15 cellular contexts compared by ENCODE assay signal in the genomic region with DNA sequence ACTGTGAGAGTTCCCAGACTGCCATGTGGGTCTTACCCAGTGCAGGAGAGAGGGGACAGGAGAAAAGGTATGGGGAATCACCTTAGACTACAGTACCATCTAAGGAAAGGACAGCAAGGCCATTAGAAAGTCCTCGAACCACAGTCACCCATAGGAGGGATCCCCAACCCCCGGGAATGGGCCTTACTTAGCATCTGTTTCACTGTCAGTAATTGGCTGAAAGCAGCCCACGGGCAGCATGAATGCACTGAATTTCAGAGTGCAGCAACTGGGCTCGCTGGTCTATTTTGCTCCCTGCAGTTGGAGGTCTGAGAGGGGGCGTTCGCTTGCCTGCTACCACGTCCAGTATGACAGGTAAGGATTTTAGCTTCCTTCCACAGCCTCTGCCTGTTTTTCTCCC. TPM values are rescaled to one million over a fixed set of nuclear protein-coding genes. Genes with fewer than 3 reads are reported as not detected.
DNase-seq lines count a peak whose midpoint lies in the region; ATAC-seq and TF ChIP-seq lines count a peak whose summit lies in the region.
"Had no signal": no experiment of that assay in that cellular context is flagged by ENCODE, and none has a peak within 500 bp of the region (broad histone marks: within the 10 kb centered on the region; RNA-seq: fewer than 3 reads in every experiment).

No MANE protein-coding gene starts in this region.

- no peaks in the 10 kb centered on the region for H4K20me1 ChIP-seq in H9 (ENCODE audit: control insufficient read depth, insufficient read depth, insufficient read length)
- H4K20me1 ChIP-seq in hepatocyte (ENCODE audit: insufficient read depth, poor library complexity, severe bottlenecking), result no peaks in the 10 kb centered on the region

- H3K23ac ChIP-seq in H9 (ENCODE audit: insufficient read length, low read depth, low read length), result no peak overlapping the region

- CTCF ChIA-PET in WTC11 (lab: Charles Lee), result interaction anchor here (0.7 to 2.0 kb wide), 4 partner anchors 105 to 569 kb away, joined by 3 to 6 read pairs (median 6); no protein-coding TSS in a partner anchor

- H3K79me2 ChIP-seq in H9 (ENCODE audit: insufficient read depth, low read length), result no peaks in the 10 kb centered on the region
- H3K79me2 ChIP-seq in hepatocyte, result no peaks in the 10 kb centered on the region

- H4K5ac ChIP-seq in H9 (ENCODE audit: insufficient read length, low read depth, low read length), result no peak overlapping the region

- H3K27ac ChIP-seq in H9 (ENCODE audit: insufficient read length, low read depth, low read length) (no peak overlapping the region), hepatocyte (no peak overlapping the region)

- H3K4me1 Mint-ChIP-seq in H9 (peaks cover 3 to 8% of the 10 kb centered on the region in 2 experiments; a peak in 3 of 4 replicates), WTC11 (peaks cover 8% of the 10 kb centered on the region; the same call in 1 of the 2 replicates)

- no peaks in the 10 kb centered on the region for H3K79me1 ChIP-seq in H9 (ENCODE audit: insufficient read depth, low read depth, low read length, poor library complexity, severe bottlenecking)

- H3K27ac Mint-ChIP-seq in H9 (no peak overlapping the region; a peak in 1 of 7 replicates), WTC11 (no peak overlapping the region)
- H3K27ac Mint-ChIP-seq: CD8-positive, alpha-beta T cell had no signal

- no peak overlapping the region for H3K4me3 ChIP-seq in hepatocyte
- H3K4me3 ChIP-seq: GM12878, K562 had no signal

- H4K8ac ChIP-seq in H9 (replicated peaks; ENCODE audit: insufficient read length, low read depth, low read length), result no peak overlapping the region

- no peak overlapping the region for H2BK12ac ChIP-seq in H9 (ENCODE audit: insufficient read length, low read depth, low read length)

- H3T11ph ChIP-seq in H9 (ENCODE audit: low read length), result no peak overlapping the region

- no peaks in the 10 kb centered on the region for H3K9me3 ChIP-seq in H9 (ENCODE audit: control insufficient read depth, low read depth, low read length)
- no peaks in the 10 kb centered on the region for H3K9me3 ChIP-seq in hepatocyte (ENCODE audit: low read depth)
- H3K9me3 ChIP-seq: Caco-2 had no signal

- no peaks in the 10 kb centered on the region for H3K9me3 Mint-ChIP-seq in H9
- H3K9me3 Mint-ChIP-seq in WTC11, result no peaks in the 10 kb centered on the region
- H3K9me3 Mint-ChIP-seq: CD8-positive, alpha-beta T cell had no signal

- H3K18ac ChIP-seq in H9 (ENCODE audit: insufficient read length, low read depth, low read length), result no peak overlapping the region

- no peak for TF ChIP-seq CTCF in H9 (conservative IDR thresholded peaks at IDR 0.05)
- TF ChIP-seq CTCF in WTC11 (IDR thresholded peaks at IDR 0.05), result no peak
- TF ChIP-seq CTCF in hepatocyte (IDR thresholded peaks at IDR 0.05; ENCODE audit: poor library complexity), result no peak

- no peak overlapping the region for H3K9ac ChIP-seq in H9 (ENCODE audit: extremely low read depth, insufficient read length, low read length)

- no peak overlapping the region for H3K56ac ChIP-seq in H9 (ENCODE audit: insufficient read length, low read depth, low read length)

- no peaks in the 10 kb centered on the region for H3K36me3 Mint-ChIP-seq in H9 (ENCODE audit: insufficient read depth in 1 of 3, low read depth in 3 of 3)
- no peaks in the 10 kb centered on the region for H3K36me3 Mint-ChIP-seq in WTC11
- H3K36me3 Mint-ChIP-seq: CD8-positive, alpha-beta T cell had no signal

- no peak overlapping the region for H2BK20ac ChIP-seq in H9 (ENCODE audit: low read depth, low read length, poor library complexity, severe bottlenecking)

- H3K27me3 Mint-ChIP-seq in H9 (ENCODE audit: low read depth) (peaks cover 1% of the 10 kb centered on the region; the same call in 1 of the 2 replicates), WTC11 (ENCODE audit: low read depth) (no peaks in the 10 kb centered on the region; the same call in 1 of the 2 replicates)

- DNase-seq in H9 (peak; percentile 36), WTC11 (ENCODE audit: low spot score) (peak; percentile 13), iPS-NIHi11 (ENCODE audit: low spot score) (peak; percentile 16), NCI-H2196 treated with DMSO at 0.1 percent for 48 hours (lab: John Stamatoyannopoulos, UW; ENCODE audit: unreplicated experiment) (no peak), hepatocyte (ENCODE audit: low spot score) (no peak), UCSD-AML1 (lab: John Stamatoyannopoulos, UW; ENCODE audit: unreplicated experiment) (no peak)
- DNase-seq: CD8-positive, alpha-beta T cell; NCI-H187 treated with DMSO at 0.1 percent for 48 hours; NCI-H774 had no signal

- WGBS in H9 (ENCODE audit: extremely low coverage, insufficient read length, low lambda C conversion rate), result no CpG with 5 or more reads among the region's 7 CpGs
- 71% methylated on average over 7 of the region's 7 CpGs for whole genome bisulfite sequencing in hepatocyte (ENCODE audit: low lambda C conversion rate, missing lambda C conversion rate)

- H2BK120ac ChIP-seq in H9 (ENCODE audit: low read depth, low read length, poor library complexity, severe bottlenecking), result no peak overlapping the region

- no peak overlapping the region for H2BK5ac ChIP-seq in H9 (ENCODE audit: insufficient read length, low read length)

- H3K4me2 ChIP-seq in H9 (ENCODE audit: insufficient read depth, insufficient read length, low read length) (no peak overlapping the region), hepatocyte (no peak overlapping the region)

- H3K27me3 ChIP-seq in H9 (ENCODE audit: insufficient read depth, low read length), result no peaks in the 10 kb centered on the region
- H3K27me3 ChIP-seq in hepatocyte, result no peaks in the 10 kb centered on the region

- H3K4ac ChIP-seq in H9 (ENCODE audit: low read depth, low read length), result no peak overlapping the region

- H2BK15ac ChIP-seq in H9 (ENCODE audit: low read depth, low read length), result no peak overlapping the region

- H3K14ac ChIP-seq in H9 (ENCODE audit: insufficient read depth, low read length), result no peak overlapping the region

- no peak overlapping the region for H2AK5ac ChIP-seq in H9 (ENCODE audit: insufficient read length, low read length)

- no peaks in the 10 kb centered on the region for H3K23me2 ChIP-seq in H9 (ENCODE audit: insufficient read length, low read depth, low read length, poor library complexity, severe bottlenecking)

- H3K4me3 Mint-ChIP-seq in H9 (no peak overlapping the region), WTC11 (no peak overlapping the region)
- H3K4me3 Mint-ChIP-seq: CD8-positive, alpha-beta T cell had no signal

- POLR2A ChIA-PET in WTC11 (lab: Charles Lee), result no interaction called here

- no peaks in the 10 kb centered on the region for H3K4me1 ChIP-seq in H9 (ENCODE audit: insufficient read depth, low read length)
- H3K4me1 ChIP-seq in hepatocyte (ENCODE audit: insufficient read depth), result no peaks in the 10 kb centered on the region
- H3K4me1 ChIP-seq: Caco-2 had no signal

- no peaks in the 10 kb centered on the region for H3K9me2 ChIP-seq in hepatocyte (replicated peaks; ENCODE audit: insufficient read depth)

- no peak overlapping the region for H4K91ac ChIP-seq in H9 (ENCODE audit: insufficient read length, low read depth, low read length)

- H2AFZ ChIP-seq in H9 (ENCODE audit: low read length), result peak overlapping the region; percentile 17
- no peak overlapping the region for H2AFZ ChIP-seq in hepatocyte

- ATAC-seq in WTC11 (peak; percentile 78), GM18517 (IDR thresholded peaks at IDR 0.05; ENCODE audit: unreplicated experiment) (no peak)
- ATAC-seq: CD8-positive, alpha-beta T cell had no signal

- no peaks in the 10 kb centered on the region for H3K36me3 ChIP-seq in hepatocyte (replicated peaks; ENCODE audit: insufficient read depth, low read depth)

TF ChIP-seq in WTC11, 78 proteins besides CTCF, POLR2A, EP300 and RAD21:
- TF ChIP-seq TCF7 (CRISPR knock-in tag; IDR thresholded peaks at IDR 0.05; ENCODE audit: low read depth) (no peak), ZNF317 (CRISPR knock-in tag; IDR thresholded peaks at IDR 0.05; ENCODE audit: borderline replicate concordance, low read depth) (no peak), SOX15 (CRISPR knock-in tag; IDR thresholded peaks at IDR 0.05) (no peak), RORB (CRISPR knock-in tag; IDR thresholded peaks at IDR 0.05) (no peak)

RNA-seq across cellular contexts. Expression of a gene that starts 50.4 kb away (rescaled TPM):
- total RNA-seq in H9 (2021), result 6.8 and 7.5 TPM in 2 replicates
- total RNA-seq in WTC11 (2021), result 6.5 to 7.3 TPM (median 6.8 TPM) in 3 replicates
- 22.4 and 23.9 TPM in 2 replicates for total RNA-seq in hepatocyte
- 10.0 and 10.9 TPM in 2 replicates for polyA plus RNA-seq in hepatocyte

RNA-seq across cellular contexts. Expression of a gene that starts 51.9 kb away (rescaled TPM):
- total RNA-seq in H9 (2021) (not detected in 2 replicates), WTC11 (2021) (0.07 to 0.25 TPM in 2 of 3 replicates, not detected in the other), hepatocyte (0.52 and 1.00 TPM in 2 replicates)
- 0.30 and 0.81 TPM in 2 replicates for polyA plus RNA-seq in hepatocyte
- total RNA-seq: A673, HT1080 had no signal

Comparison
In these comparisons a context has a peak if more than half of its experiments do, and no peak if none do; other contexts are left out.
1. DNase-seq: peak in H9 (single experiment), WTC11 (single experiment) and iPS-NIHi11 (single experiment); none in NCI-H2196 treated with DMSO at 0.1 percent for 48 hours (single experiment), hepatocyte (single experiment) and UCSD-AML1 (single experiment).